ENCODE assay signal across 9 cellular contexts in genomic region chr2:230974096-230974913, GRCh38. TPM values are rescaled to one million over a fixed set of nuclear protein-coding genes. Genes with fewer than 3 reads are reported as not detected.
DNase-seq lines count a peak whose midpoint lies in the region; ATAC-seq and TF ChIP-seq lines count a peak whose summit lies in the region.
"Had no signal": no experiment of that assay in that cellular context is flagged by ENCODE, and none has a peak within 500 bp of the region (broad histone marks: within the 10 kb centered on the region; RNA-seq: fewer than 3 reads in every experiment).

No MANE protein-coding gene starts in this region.

- no peak overlapping the region for H3K4me3 ChIP-seq in endodermal cell (ENCODE audit: low read length)

- DNase-seq in ACHN: peak; percentile 82
- DNase-seq in activated CD4-positive, alpha-beta T cell treated with anti-CD3 and anti-CD28 coated beads, Interleukin-2, amount 10 ng/mL, durations not matched to agents 24 days and 14 days: peak; percentile 86
- peak; percentile 38 for DNase-seq in endodermal cell
- DNase-seq in stimulated activated CD8-positive, alpha-beta memory T cell treated with anti-CD3 and anti-CD28 coated beads, Interleukin-15, amount 100 ng/mL, for 24 hours (ENCODE audit: low read depth): peak; percentile 39
- DNase-seq in NCI-H748 treated with DMSO at 0.1 percent for 48 hours (lab: John Stamatoyannopoulos, UW): no peak
- DNase-seq in globus pallidus (ENCODE audit: low spot score): no peak

- H3K27ac ChIP-seq in endodermal cell (ENCODE audit: low read depth, low read length): no peak overlapping the region
- H3K27ac ChIP-seq: C4-2B had no signal

- no peak for TF ChIP-seq CTCF in endodermal cell (conservative IDR thresholded peaks at IDR 0.05)

- ATAC-seq in GM19372 (IDR thresholded peaks at IDR 0.05; ENCODE audit: low read depth, unreplicated experiment): peak; percentile 78
- peak; percentile 83 for ATAC-seq in HG03439 (IDR thresholded peaks at IDR 0.05; ENCODE audit: unreplicated experiment)

- peak overlapping the region; percentile 61 for H3K27ac Mint-ChIP-seq in activated CD4-positive, alpha-beta T cell treated with anti-CD3 and anti-CD28 coated beads, Interleukin-2, amount 10 ng/mL, durations not matched to agents 24 days and 14 days
- H3K27ac Mint-ChIP-seq in endodermal cell: no peak overlapping the region

- peaks cover 33% of the 10 kb centered on the region for H3K4me1 Mint-ChIP-seq in activated CD4-positive, alpha-beta T cell treated with anti-CD3 and anti-CD28 coated beads, Interleukin-2, amount 10 ng/mL, durations not matched to agents 24 days and 14 days
- H3K4me1 Mint-ChIP-seq in endodermal cell: peaks cover 13% of the 10 kb centered on the region

- H3K4me1 ChIP-seq in endodermal cell (ENCODE audit: control insufficient read depth, insufficient read depth, low read length): peaks cover 6% of the 10 kb centered on the region

- peaks cover 28% of the 10 kb centered on the region for H3K27me3 Mint-ChIP-seq in activated CD4-positive, alpha-beta T cell treated with anti-CD3 and anti-CD28 coated beads, Interleukin-2, amount 10 ng/mL, durations not matched to agents 24 days and 14 days
- no peaks in the 10 kb centered on the region for H3K27me3 Mint-ChIP-seq in endodermal cell (ENCODE audit: insufficient read depth)

- no peak overlapping the region for H3K9ac ChIP-seq in endodermal cell (ENCODE audit: extremely low read depth, low read length, poor library complexity, severe bottlenecking)

- H3K27me3 ChIP-seq in endodermal cell (ENCODE audit: control insufficient read depth, insufficient read depth, low read length, poor library complexity, severe bottlenecking): no peaks in the 10 kb centered on the region

- peaks cover 1% of the 10 kb centered on the region for H3K36me3 Mint-ChIP-seq in activated CD4-positive, alpha-beta T cell treated with anti-CD3 and anti-CD28 coated beads, Interleukin-2, amount 10 ng/mL, durations not matched to agents 24 days and 14 days (ENCODE audit: low read depth)
- no peaks in the 10 kb centered on the region for H3K36me3 Mint-ChIP-seq in endodermal cell (ENCODE audit: low read depth)

- H3K9me3 Mint-ChIP-seq in activated CD4-positive, alpha-beta T cell treated with anti-CD3 and anti-CD28 coated beads, Interleukin-2, amount 10 ng/mL, durations not matched to agents 24 days and 14 days: peaks cover 4% of the 10 kb centered on the region
- peaks cover 6% of the 10 kb centered on the region for H3K9me3 Mint-ChIP-seq in endodermal cell

- no peaks in the 10 kb centered on the region for H3K36me3 ChIP-seq in endodermal cell (ENCODE audit: control insufficient read depth, insufficient read depth, low read length)

- intact Hi-C loops in activated CD4-positive, alpha-beta T cell treated with anti-CD3 and anti-CD28 coated beads, Interleukin-2, amount 10 ng/mL, durations not matched to agents 24 days and 14 days (cut with micrococcal nuclease): loop anchor here (1.0 kb wide), 4 partner anchors 10 to 69 kb away; no protein-coding TSS in a partner anchor

- in situ Hi-C loops in ACHN (cut with HindIII; ENCODE audit: low pct_ligation_motif_present, low pct_unique_long_range_greater_than_20kb, low sequenced_read_pairs): no loop called here

- H3K9me3 ChIP-seq in endodermal cell (ENCODE audit: control insufficient read depth, low read length): no peaks in the 10 kb centered on the region

- 90 to 91% methylated on average over 13 to 17 of the region's 17 CpGs for WGBS in endodermal cell (ENCODE audit: insufficient coverage in 1 of 2, insufficient read length in 1 of 2), 2 experiments

- H3K4me3 Mint-ChIP-seq in activated CD4-positive, alpha-beta T cell treated with anti-CD3 and anti-CD28 coated beads, Interleukin-2, amount 10 ng/mL, durations not matched to agents 24 days and 14 days: peak overlapping the region; percentile 24
- H3K4me3 Mint-ChIP-seq in endodermal cell: no peak overlapping the region

RNA-seq across cellular contexts. Expression of gene SPATA3, which starts 21.6 kb away (rescaled TPM):
- not detected in 2 replicates for total RNA-seq in activated CD4-positive, alpha-beta T cell treated with anti-CD3 and anti-CD28 coated beads, Interleukin-2, amount 10 ng/mL, durations not matched to agents 24 days and 14 days
- total RNA-seq in endodermal cell: not detected
- not detected for polyA plus RNA-seq in endodermal cell (2013, experiment 1 of 2)
- polyA plus RNA-seq in endodermal cell (2013, experiment 2 of 2): not detected

RNA-seq across cellular contexts. Expression of gene GPR55, which starts 49.3 kb away (rescaled TPM):
- 0.23 and 0.38 TPM in 2 replicates for total RNA-seq in activated CD4-positive, alpha-beta T cell treated with anti-CD3 and anti-CD28 coated beads, Interleukin-2, amount 10 ng/mL, durations not matched to agents 24 days and 14 days
- total RNA-seq in endodermal cell: 1 to 10 TPM; 2.6 to 7.5 TPM
- polyA plus RNA-seq in endodermal cell (2013, experiment 1 of 2): 0.64 TPM
- 0.21 TPM for polyA plus RNA-seq in endodermal cell (2013, experiment 2 of 2)

Comparison
In these comparisons a context has a peak if more than half of its experiments do, and no peak if none do; other contexts are left out.
1. DNase-seq: peak in ACHN (single experiment), activated CD4-positive, alpha-beta T cell treated with anti-CD3 and anti-CD28 coated beads, Interleukin-2, amount 10 ng/mL, durations not matched to agents 24 days and 14 days (single experiment), endodermal cell (single experiment) and stimulated activated CD8-positive, alpha-beta memory T cell treated with anti-CD3 and anti-CD28 coated beads, Interleukin-15, amount 100 ng/mL, for 24 hours (single experiment); none in NCI-H748 treated with DMSO at 0.1 percent for 48 hours (single experiment) and globus pallidus (single experiment).